ENCODE assay signal across 25 cellular contexts in genomic region chr13:20043207-20043925, GRCh38.
DNase-seq lines count a peak whose midpoint lies in the region; ATAC-seq and TF ChIP-seq lines count a peak whose summit lies in the region.
"Had no signal": no experiment of that assay in that cellular context is flagged by ENCODE, and none has a peak within 500 bp of the region (broad histone marks: within the 10 kb centered on the region; RNA-seq: fewer than 3 reads in every experiment).

No MANE protein-coding gene starts in this region.

- H3K27ac ChIP-seq in GM23338 (ENCODE audit: low read depth) (no peak overlapping the region), endodermal cell (ENCODE audit: low read depth, low read length) (no peak overlapping the region), esophagus muscularis mucosa (replicated peaks in 1 of 4) (no peak overlapping the region), prostate gland (no peak overlapping the region)
- H3K27ac ChIP-seq: body of pancreas, thoracic aorta had no signal

- H3K9me3 ChIP-seq in endodermal cell (ENCODE audit: control insufficient read depth, low read length), result no peaks in the 10 kb centered on the region
- H3K9me3 ChIP-seq in esophagus muscularis mucosa, result no peaks in the 10 kb centered on the region
- no peaks in the 10 kb centered on the region for H3K9me3 ChIP-seq in prostate gland
- H3K9me3 ChIP-seq: body of pancreas, thoracic aorta had no signal

- H3K4me2 ChIP-seq in GM23338, result no peak overlapping the region

- DNase-seq in GM23338 (ENCODE audit: low spot score) (no peak), endodermal cell (no peak), left lobe of liver (ENCODE audit: low spot score) (no peak), posterior vena cava (ENCODE audit: low spot score) (peak; percentile 73), EL (no peak), esophagus muscularis mucosa (ENCODE audit: extremely low spot score) (no peak), prostate gland (ENCODE audit: low spot score) (no peak)
- DNase-seq: activated CD4-positive, alpha-beta T cell treated with anti-CD3 and anti-CD28 coated beads, Interleukin-2, amount 50 U/mL, for 4 hours; activated CD8-positive, alpha-beta memory T cell treated with anti-CD3 and anti-CD28 coated beads, Interleukin-2, amount 10 ng/mL, durations not matched to agents 7 days and 5 days; activated naive CD4-positive, alpha-beta T cell; activated T-cell treated with anti-CD3 and anti-CD28 coated beads, Interleukin-2, amount 50 U/mL, for 72 hours; body of pancreas; CD4-positive, alpha-beta T cell; DND-41; NCI-H1092; NCI-H1694; NCI-H446 treated with DMSO at 0.1 percent for 48 hours; NCI-H82; stimulated activated CD4-positive, alpha-beta T cell treated with anti-CD3 and anti-CD28 coated beads, Interleukin-1b, Interleukin-23, amount 100 ng/mL, for 48 hours; stimulated activated naive CD8-positive, alpha-beta T cell treated with anti-CD3 and anti-CD28 coated beads, Interleukin-15, amount 100 ng/mL, for 72 hours had no signal

- peaks cover 68% of the 10 kb centered on the region for H3K36me3 Mint-ChIP-seq in GM23338 (ENCODE audit: low read depth)
- peaks cover 70% of the 10 kb centered on the region for H3K36me3 Mint-ChIP-seq in endodermal cell (ENCODE audit: low read depth)

- no peak overlapping the region for H3K4me3 ChIP-seq in GM23338
- H3K4me3 ChIP-seq in endodermal cell (ENCODE audit: low read length), result no peak overlapping the region
- H3K4me3 ChIP-seq in esophagus muscularis mucosa, result no peak overlapping the region
- no peak overlapping the region for H3K4me3 ChIP-seq in prostate gland
- H3K4me3 ChIP-seq: body of pancreas, SK-N-MC, thoracic aorta had no signal

- H3K27me3 ChIP-seq in GM23338 (ENCODE audit: insufficient read depth), result no peaks in the 10 kb centered on the region
- H3K27me3 ChIP-seq in endodermal cell (ENCODE audit: control insufficient read depth, insufficient read depth, low read length, poor library complexity, severe bottlenecking), result no peaks in the 10 kb centered on the region
- H3K27me3 ChIP-seq in esophagus muscularis mucosa, result no peaks in the 10 kb centered on the region
- H3K27me3 ChIP-seq in prostate gland (replicated peaks; ENCODE audit: insufficient read depth), result no peaks in the 10 kb centered on the region
- H3K27me3 ChIP-seq: body of pancreas had no signal

- H3K27ac Mint-ChIP-seq in GM23338 (peak overlapping the region; percentile 56; the same call in 1 of the 2 replicates), endodermal cell (peak overlapping the region; percentile 26)
- H3K27ac Mint-ChIP-seq: activated CD8-positive, alpha-beta memory T cell treated with anti-CD3 and anti-CD28 coated beads, Interleukin-2, amount 10 ng/mL, durations not matched to agents 7 days and 5 days; CD4-positive, alpha-beta T cell; T-helper 1 cell treated with Interleukin-12 subunit alpha and Interleukin-12 subunit beta and Interleukin-4 antibody, amounts not matched to agents 30 μg/mL and 1 μg/mL, for 36 hours had no signal

- H3K4me1 ChIP-seq in GM23338 (ENCODE audit: insufficient read depth), result no peaks in the 10 kb centered on the region; the same call in 1 of the 2 replicates
- H3K4me1 ChIP-seq in endodermal cell (ENCODE audit: control insufficient read depth, insufficient read depth, low read length), result no peaks in the 10 kb centered on the region
- peaks cover 0 to 7% (median 3%) of the 10 kb centered on the region in 4 donors for H3K4me1 ChIP-seq in esophagus muscularis mucosa
- no peaks in the 10 kb centered on the region for H3K4me1 ChIP-seq in prostate gland (replicated peaks)
- H3K4me1 ChIP-seq: body of pancreas had no signal

- H3K4me3 Mint-ChIP-seq in GM23338, result no peak overlapping the region
- H3K4me3 Mint-ChIP-seq in endodermal cell, result no peak overlapping the region
- H3K4me3 Mint-ChIP-seq: activated CD8-positive, alpha-beta memory T cell treated with anti-CD3 and anti-CD28 coated beads, Interleukin-2, amount 10 ng/mL, durations not matched to agents 7 days and 5 days; activated T-cell treated with anti-CD3 and anti-CD28 coated beads, Interleukin-2, amount 50 U/mL, for 72 hours; CD4-positive, alpha-beta T cell; natural killer cell treated with Interleukin-12 subunit alpha and Interleukin-12 subunit beta and Interleukin-15 and Interleukin-18, amount 100 ng/mL, for 72 hours; stimulated activated naive CD8-positive, alpha-beta T cell treated with anti-CD3 and anti-CD28 coated beads, Interleukin-15, amount 100 ng/mL, for 72 hours; T-helper 1 cell treated with Interleukin-12 subunit alpha and Interleukin-12 subunit beta and Interleukin-4 antibody, amounts not matched to agents 30 μg/mL and 1 μg/mL, for 36 hours had no signal

- no peak for TF ChIP-seq POLR2A in esophagus muscularis mucosa (IDR thresholded peaks at IDR 0.05; ENCODE audit: low read depth)
- no peak for TF ChIP-seq POLR2A in prostate gland (IDR thresholded peaks at IDR 0.05)

- ATAC-seq in GM23338 (no peak; the same call in 2 of the 3 replicates), left lobe of liver (peak; percentile 57), HG02763 (IDR thresholded peaks at IDR 0.05; ENCODE audit: unreplicated experiment) (no peak)
- ATAC-seq: activated CD8-positive, alpha-beta memory T cell treated with anti-CD3 and anti-CD28 coated beads, Interleukin-2, amount 10 ng/mL, durations not matched to agents 7 days and 5 days; activated T-cell treated with anti-CD3 and anti-CD28 coated beads, Interleukin-2, amount 50 U/mL, for 72 hours; body of pancreas; stimulated activated naive CD8-positive, alpha-beta T cell treated with anti-CD3 and anti-CD28 coated beads, Interleukin-15, amount 100 ng/mL, for 72 hours had no signal

- H3K9ac ChIP-seq in endodermal cell (ENCODE audit: extremely low read depth, low read length, poor library complexity, severe bottlenecking), result no peak overlapping the region

- H3F3A ChIP-seq in GM23338 (replicated peaks; ENCODE audit: low read depth), result no peaks in the 10 kb centered on the region; the same call in 1 of the 2 replicates

- H3K4me1 Mint-ChIP-seq in GM23338 (peaks cover 4% of the 10 kb centered on the region), endodermal cell (peaks cover 7% of the 10 kb centered on the region)

- TF ChIP-seq EP300 in esophagus muscularis mucosa (IDR thresholded peaks at IDR 0.05), result no peak

- no peaks in the 10 kb centered on the region for H3K9me2 ChIP-seq in GM23338 (ENCODE audit: insufficient read depth)

- H3K36me3 ChIP-seq in GM23338 (ENCODE audit: insufficient read depth), result peaks cover 10% of the 10 kb centered on the region; the same call in 1 of the 2 replicates
- peaks cover 80% of the 10 kb centered on the region for H3K36me3 ChIP-seq in endodermal cell (ENCODE audit: control insufficient read depth, insufficient read depth, low read length)
- H3K36me3 ChIP-seq in esophagus muscularis mucosa, result peaks cover 11 to 35% (median 26%) of the 10 kb centered on the region in 4 donors
- H3K36me3 ChIP-seq in prostate gland, result no peaks in the 10 kb centered on the region

- H3K9me3 Mint-ChIP-seq in GM23338 (no peaks in the 10 kb centered on the region), endodermal cell (no peaks in the 10 kb centered on the region)
- H3K9me3 Mint-ChIP-seq: natural killer cell treated with Interleukin-12 subunit alpha and Interleukin-12 subunit beta and Interleukin-15 and Interleukin-18, amount 100 ng/mL, for 72 hours had no signal

- H3K27me3 Mint-ChIP-seq in GM23338 (ENCODE audit: insufficient read depth, low read depth, poor library complexity) (peaks cover 3% of the 10 kb centered on the region), endodermal cell (ENCODE audit: insufficient read depth) (no peaks in the 10 kb centered on the region)
- H3K27me3 Mint-ChIP-seq: activated CD8-positive, alpha-beta memory T cell treated with anti-CD3 and anti-CD28 coated beads, Interleukin-2, amount 10 ng/mL, durations not matched to agents 7 days and 5 days; CD4-positive, alpha-beta T cell; natural killer cell treated with Interleukin-12 subunit alpha and Interleukin-12 subunit beta and Interleukin-15 and Interleukin-18, amount 100 ng/mL, for 72 hours; stimulated activated naive CD8-positive, alpha-beta T cell treated with anti-CD3 and anti-CD28 coated beads, Interleukin-15, amount 100 ng/mL, for 72 hours had no signal

- H3K79me2 ChIP-seq in GM23338 (replicated peaks; ENCODE audit: insufficient read depth), result peaks cover 51% of the 10 kb centered on the region

- no peak overlapping the region for H2AFZ ChIP-seq in GM23338

- H4K20me1 ChIP-seq in GM23338 (replicated peaks; ENCODE audit: insufficient read depth), result peaks cover 35% of the 10 kb centered on the region

- TF ChIP-seq CTCF in GM23338 (conservative IDR thresholded peaks at IDR 0.05; ENCODE audit: low read depth in 2 of 2) (no peak), endodermal cell (conservative IDR thresholded peaks at IDR 0.05) (no peak), esophagus muscularis mucosa (IDR thresholded peaks at IDR 0.05) (no peak), prostate gland (IDR thresholded peaks at IDR 0.05) (no peak)

- intact Hi-C loops in posterior vena cava (cut with DNase I) (no loop called here), esophagus muscularis mucosa (cut with DNase I) (no loop called here), prostate gland (cut with DNase I) (no loop called here)

- WGBS in endodermal cell (ENCODE audit: insufficient coverage in 1 of 2, insufficient read length in 1 of 2), 2 experiments, result 96 to 98% methylated on average over 7 to 11 of the region's 11 CpGs
- WGBS in esophagus muscularis mucosa, result 88% methylated on average over 6 of the region's 11 CpGs
- 81% methylated on average over 11 of the region's 11 CpGs for WGBS in prostate gland

TF ChIP-seq in GM23338, 12 proteins besides CTCF, POLR2A, EP300 and RAD21 (continues in another document):
- no peak for TF ChIP-seq EZH2 (IDR thresholded peaks at IDR 0.05; ENCODE audit: low read depth, unreplicated experiment)
- TF ChIP-seq CREB1 (CRISPR knock-in tag; IDR thresholded peaks at IDR 0.05; ENCODE audit: low read depth), result no peak
- no peak for TF ChIP-seq POLR2AphosphoS5 (IDR thresholded peaks at IDR 0.05; ENCODE audit: low read depth)
